ENCODE assay signal across 11 cellular contexts in the genomic region with DNA sequence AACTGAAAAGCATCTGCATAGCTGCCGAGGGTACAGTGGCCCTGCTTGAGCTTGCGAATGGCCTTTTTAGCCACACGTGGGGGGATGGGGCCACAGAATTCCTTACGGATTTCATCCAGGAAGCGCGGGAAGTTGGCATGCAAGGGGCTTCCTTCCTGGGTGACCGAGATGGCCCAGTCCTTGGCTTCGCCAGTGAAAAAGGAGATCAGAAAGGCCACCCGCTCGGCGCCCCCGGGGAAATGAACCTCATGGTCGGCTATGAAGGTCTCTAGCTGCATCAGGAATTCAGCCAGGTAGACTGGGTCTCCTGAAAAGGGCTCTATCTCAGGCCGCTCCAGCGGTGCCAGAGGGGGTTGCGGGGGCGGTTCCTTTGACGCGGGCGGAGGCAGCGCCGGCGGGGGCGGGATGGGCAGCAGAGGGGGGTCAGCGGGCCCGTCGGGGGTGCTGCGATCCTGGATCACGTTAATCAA. TPM values are rescaled to one million over a fixed set of nuclear protein-coding genes. Genes with fewer than 3 reads are reported as not detected.
DNase-seq lines count a peak whose midpoint lies in the region; ATAC-seq, FAIRE-seq and TF ChIP-seq lines count a peak whose summit lies in the region.
"Had no signal": no experiment of that assay in that cellular context is flagged by ENCODE, and none has a peak within 500 bp of the region (broad histone marks: within the 10 kb centered on the region; RNA-seq: fewer than 3 reads in every experiment).

No MANE protein-coding gene starts in this region.

- H3K4me3 ChIP-seq in ACC112 (ENCODE audit: low read depth, low read length) = peak overlapping the region; percentile 81
- peak overlapping the region; percentile 52 for H3K4me3 ChIP-seq in IMR-90 (ENCODE audit: insufficient read depth, low read depth, low read length)
- H3K4me3 ChIP-seq in fibroblast of pulmonary artery (replicated peaks; ENCODE audit: low read depth, low read length) = peak overlapping the region; percentile 55
- peak overlapping the region; percentile 71 for H3K4me3 ChIP-seq in osteoblast (ENCODE audit: insufficient read depth, low read length)
- H3K4me3 ChIP-seq in small intestine (ENCODE audit: low read depth in 1 of 2, low read length in 2 of 2) = no peak overlapping the region

- peaks cover 7% of the 10 kb centered on the region for H3K4me1 ChIP-seq in ACC112 (ENCODE audit: control insufficient read depth, insufficient read depth, low read length, unreplicated experiment)
- peaks cover 2% of the 10 kb centered on the region; the same call in 1 of the 2 replicates for H3K4me1 ChIP-seq in IMR-90 (ENCODE audit: control insufficient read depth, insufficient read depth, low read length)
- H3K4me1 ChIP-seq in osteoblast (ENCODE audit: insufficient read depth, low read length) = peaks cover 13% of the 10 kb centered on the region
- peaks cover 0 to 3% of the 10 kb centered on the region in 2 donors for H3K4me1 ChIP-seq in small intestine (ENCODE audit: control insufficient read depth in 2 of 2, insufficient read depth in 1 of 2, low read depth in 1 of 2, low read length in 1 of 2)

- ATAC-seq in IMR-90 (ENCODE audit: low read depth) (no peak), HG03378 (IDR thresholded peaks at IDR 0.05; ENCODE audit: unreplicated experiment) (no peak), GM19467 (IDR thresholded peaks at IDR 0.05; ENCODE audit: unreplicated experiment) (no peak)

- intact Hi-C loops in IMR-90 (cut with micrococcal nuclease) = no loop called here

- H4K20me1 ChIP-seq in IMR-90 (ENCODE audit: insufficient read depth, low read length) (no peaks in the 10 kb centered on the region), osteoblast (ENCODE audit: insufficient read depth, low read length) (no peaks in the 10 kb centered on the region)

- no peak overlapping the region for H2AK9ac ChIP-seq in IMR-90 (replicated peaks; ENCODE audit: low read depth, low read length, poor library complexity)

- no peaks in the 10 kb centered on the region for H3K9me1 ChIP-seq in IMR-90 (ENCODE audit: insufficient read depth, low read length)

- in situ Hi-C loops in IMR-90 (cut with MboI; ENCODE audit: low sequenced_read_pairs) = no loop called here

- H3K79me1 ChIP-seq in IMR-90 (ENCODE audit: low read depth in 1 of 2, low read length in 2 of 2) = no peaks in the 10 kb centered on the region

- H4K5ac ChIP-seq in IMR-90 (ENCODE audit: low read depth, low read length) = no peak overlapping the region

- no peak for TF ChIP-seq RAD21 in IMR-90 (IDR thresholded peaks at IDR 0.05; ENCODE audit: low read length)

- no peak overlapping the region for H3K14ac ChIP-seq in IMR-90 (replicated peaks; ENCODE audit: low read depth, low read length)

- FAIRE-seq in small intestine (lab: Jason Lieb, UNC) = no peak
- FAIRE-seq: GM18507 had no signal

- no peak overlapping the region for H2BK5ac ChIP-seq in IMR-90 (ENCODE audit: low read depth, low read length, poor library complexity, severe bottlenecking)

- H3K9me3 ChIP-seq in IMR-90 (ENCODE audit: control insufficient read depth, insufficient read depth, low read length) (peaks cover 4% of the 10 kb centered on the region; the same call in 1 of the 2 replicates), osteoblast (ENCODE audit: low read depth, low read length) (no peaks in the 10 kb centered on the region), small intestine (ENCODE audit: control insufficient read depth, low read depth) (no peaks in the 10 kb centered on the region)

- H3K56ac ChIP-seq in IMR-90 (ENCODE audit: extremely low read depth, insufficient read depth, low read length) = no peak overlapping the region

- TF ChIP-seq CTCF in IMR-90 (conservative IDR thresholded peaks at IDR 0.05; ENCODE audit: low read depth, low read length) (no peak), fibroblast of pulmonary artery (IDR thresholded peaks at IDR 0.05; ENCODE audit: low read length, missing control alignments) (no peak), osteoblast (IDR thresholded peaks at IDR 0.05; ENCODE audit: extremely low read depth, low read depth, low read length) (no peak)

- H4K8ac ChIP-seq in IMR-90 (ENCODE audit: low read depth in 2 of 2, low read length in 2 of 2) = no peak overlapping the region; a peak in 1 of 4 replicates

- no peak overlapping the region for H3K18ac ChIP-seq in IMR-90 (ENCODE audit: low read depth, low read length)

- dilution Hi-C loops in IMR-90 (cut with HindIII; ENCODE audit: low sequenced_read_pairs, unreplicated experiment) = no loop called here

- no peaks in the 10 kb centered on the region for H3K27me3 ChIP-seq in ACC112 (ENCODE audit: insufficient read depth, low read length)
- H3K27me3 ChIP-seq in IMR-90 (ENCODE audit: control insufficient read depth, insufficient read depth, low read length) = peaks cover 44% of the 10 kb centered on the region
- peaks cover 31% of the 10 kb centered on the region for H3K27me3 ChIP-seq in osteoblast (ENCODE audit: insufficient read depth, low read length)
- H3K27me3 ChIP-seq in small intestine (ENCODE audit: control insufficient read depth in 2 of 2, insufficient read depth in 2 of 2, low read length in 2 of 2) = peaks cover 3% of the 10 kb centered on the region in 2 donors

- CTCF ChIA-PET in IMR-90 (lab: Yijun Ruan, JAX) = no interaction called here

- no peak overlapping the region for H3K4ac ChIP-seq in IMR-90 (ENCODE audit: low read depth, low read length)

- 54% methylated on average over 7 of the region's 29 CpGs; no CpG with 5 or more reads in 1 of the 2 experiments for WGBS in IMR-90 (ENCODE audit: extremely low coverage in 2 of 2, insufficient read length in 1 of 2), 2 experiments
- 32 to 53% (median 40%) methylated on average over 15 to 29 of the region's 29 CpGs for WGBS in small intestine, 3 donors

- H3K27ac ChIP-seq in ACC112 (ENCODE audit: low read depth, low read length) (no peak overlapping the region), IMR-90 (ENCODE audit: insufficient read depth, low read length) (no peak overlapping the region), osteoblast (ENCODE audit: low read depth, low read length) (no peak overlapping the region), small intestine (ENCODE audit: low read depth in 1 of 2, low read length in 1 of 2) (no peak overlapping the region)

- H2AFZ ChIP-seq in ACC112 (ENCODE audit: low read length, unreplicated experiment) = peak overlapping the region; percentile 93
- H2AFZ ChIP-seq in IMR-90 (replicated peaks; ENCODE audit: low read length, poor library complexity) = peak overlapping the region; percentile 89
- no peak overlapping the region for H2AFZ ChIP-seq in osteoblast (ENCODE audit: low read length)

- H3K9ac ChIP-seq in IMR-90 (ENCODE audit: low read depth, low read length) = peak overlapping the region; percentile 31; the same call in 1 of the 2 replicates

- H4K91ac ChIP-seq in IMR-90 (ENCODE audit: insufficient read depth, low read depth, low read length) = no peak overlapping the region

- POLR2A ChIA-PET in IMR-90 (lab: Charles Lee; ENCODE audit: unreplicated experiment) = no interaction called here

- no peak for TF ChIP-seq POLR2A in IMR-90 (IDR thresholded peaks at IDR 0.05; ENCODE audit: low read depth, low read length)

- no peak overlapping the region for H2BK15ac ChIP-seq in IMR-90 (ENCODE audit: low read depth, low read length)

- H3K36me3 ChIP-seq in ACC112 (ENCODE audit: insufficient read depth, low read length) = no peaks in the 10 kb centered on the region
- H3K36me3 ChIP-seq in IMR-90 (ENCODE audit: control insufficient read depth, insufficient read depth, low read length) = no peaks in the 10 kb centered on the region
- no peaks in the 10 kb centered on the region for H3K36me3 ChIP-seq in osteoblast (ENCODE audit: insufficient read depth, low read length)
- no peaks in the 10 kb centered on the region for H3K36me3 ChIP-seq in small intestine (ENCODE audit: control insufficient read depth in 2 of 2, insufficient read depth in 2 of 2, low read length in 2 of 2)

- BruUV-seq in IMR-90 (replicated peaks; lab: Mats Ljungman, UMichigan) = no TSS peak

- no peak overlapping the region for H2AK5ac ChIP-seq in IMR-90 (ENCODE audit: low read depth, low read length)

- no peak for DNase-seq in IMR-90
- no peak for DNase-seq in fibroblast of pulmonary artery (ENCODE audit: low read depth)
- DNase-seq in osteoblast (ENCODE audit: insufficient read length, low spot score, missing footprints) = peak; percentile 73
- no peak for DNase-seq in small intestine
- no peak for DNase-seq in cerebellum (ENCODE audit: low spot score)
- DNase-seq: HCEC 1CT had no signal

- H3K4me2 ChIP-seq in IMR-90 (ENCODE audit: low read depth, low read length) (peak overlapping the region; percentile 69; the same call in 1 of the 2 replicates), osteoblast (ENCODE audit: insufficient read depth, low read length) (peak overlapping the region; percentile 70)

- no peak overlapping the region for H2BK20ac ChIP-seq in IMR-90 (ENCODE audit: low read depth, low read length)

- no peak overlapping the region for H2BK120ac ChIP-seq in IMR-90 (ENCODE audit: low read depth, low read length)

- H3K23ac ChIP-seq in IMR-90 (ENCODE audit: low read depth, low read length) = no peak overlapping the region

- H3K79me2 ChIP-seq in ACC112 (ENCODE audit: control insufficient read depth, insufficient read depth, low read length, unreplicated experiment) (no peaks in the 10 kb centered on the region), osteoblast (ENCODE audit: insufficient read depth, low read length) (no peaks in the 10 kb centered on the region)

TF ChIP-seq in IMR-90, 13 proteins besides CTCF, POLR2A, EP300 and RAD21 (continues in another document):
- no peak for TF ChIP-seq CEBPB (IDR thresholded peaks at IDR 0.05; ENCODE audit: low read depth, low read length)
- no peak for TF ChIP-seq NFE2L2 (IDR thresholded peaks at IDR 0.05; ENCODE audit: low read depth, low read length)
- TF ChIP-seq MAFK (IDR thresholded peaks at IDR 0.05; ENCODE audit: low read depth, low read length) = no peak
- TF ChIP-seq BHLHE40 (IDR thresholded peaks at IDR 0.05; ENCODE audit: low read depth, low read length) = no peak
- no peak for TF ChIP-seq RCOR1 (IDR thresholded peaks at IDR 0.05; ENCODE audit: insufficient replicate concordance, low read length)
- no peak for TF ChIP-seq MXI1 (IDR thresholded peaks at IDR 0.05; ENCODE audit: borderline replicate concordance, low read depth, low read length)
- no peak for TF ChIP-seq CHD1 (IDR thresholded peaks at IDR 0.05; ENCODE audit: low read depth, low read length)

RNA-seq across cellular contexts. Expression of gene RTL5, which starts 0.9 kb away (rescaled TPM):
- 0.56 and 0.90 TPM in 2 replicates for total RNA-seq in IMR-90 (2012; rRNA removed)
- polyA plus RNA-seq in IMR-90 (2012; rRNA removed) = 1.9 and 2.5 TPM in 2 replicates
- polyA plus RNA-seq in IMR-90 (2012; cell fraction: cytosol; rRNA removed) = 1.2 and 1.6 TPM in 2 replicates
- 4.5 and 6.5 TPM in 2 replicates for polyA plus RNA-seq in IMR-90 (2012; cell fraction: nucleus; rRNA removed; ENCODE audit: low replicate concordance)
- total RNA-seq in osteoblast = 2.1 and 2.2 TPM in 2 replicates
- 1 to 10 TPM in 1 of 3 donors, under 1 TPM in 2; 0.22 to 1.9 (median 0.27) TPM for polyA plus RNA-seq in small intestine
- 5.2 TPM for total RNA-seq in cerebellum
- polyA plus RNA-seq: IgD-negative memory B cell had no signal

RNA-seq across cellular contexts. Expression of gene PIN4, which starts 50.8 kb away (rescaled TPM):
- total RNA-seq in IMR-90 (2012; rRNA removed) (2.2 and 6.1 TPM in 2 replicates), osteoblast (10.6 and 13.8 TPM in 2 replicates), cerebellum (15.3 TPM)
- polyA plus RNA-seq in IMR-90 (2012; rRNA removed) (18.2 and 20.9 TPM in 2 replicates), small intestine (10 to 100 TPM; 19.5 to 40.5 (median 21.8) TPM)
- 1.7 and 2.7 TPM in 2 replicates for polyA plus RNA-seq in IMR-90 (2012; cell fraction: cytosol; rRNA removed)
- 0.45 and 4.8 TPM in 2 replicates for polyA plus RNA-seq in IMR-90 (2012; cell fraction: nucleus; rRNA removed; ENCODE audit: low replicate concordance)

Comparison
In these comparisons a context has a peak if more than half of its experiments do, and no peak if none do; other contexts are left out.
1. H3K4me3 ChIP-seq: peak in ACC112 (single experiment), IMR-90 (single experiment), fibroblast of pulmonary artery (single experiment) and osteoblast (single experiment); none in small intestine (0 of 2).